ENCODE assay signal across 1 cellular context in genomic region chr3:100562224-100562857, GRCh38.
TF ChIP-seq lines count a peak whose summit lies in the region.

No MANE protein-coding gene starts in this region.

TF ChIP-seq in HepG2, 621 proteins besides CTCF, POLR2A, EP300 and RAD21 (continued from another document):
- TF ChIP-seq, protein P1, sequence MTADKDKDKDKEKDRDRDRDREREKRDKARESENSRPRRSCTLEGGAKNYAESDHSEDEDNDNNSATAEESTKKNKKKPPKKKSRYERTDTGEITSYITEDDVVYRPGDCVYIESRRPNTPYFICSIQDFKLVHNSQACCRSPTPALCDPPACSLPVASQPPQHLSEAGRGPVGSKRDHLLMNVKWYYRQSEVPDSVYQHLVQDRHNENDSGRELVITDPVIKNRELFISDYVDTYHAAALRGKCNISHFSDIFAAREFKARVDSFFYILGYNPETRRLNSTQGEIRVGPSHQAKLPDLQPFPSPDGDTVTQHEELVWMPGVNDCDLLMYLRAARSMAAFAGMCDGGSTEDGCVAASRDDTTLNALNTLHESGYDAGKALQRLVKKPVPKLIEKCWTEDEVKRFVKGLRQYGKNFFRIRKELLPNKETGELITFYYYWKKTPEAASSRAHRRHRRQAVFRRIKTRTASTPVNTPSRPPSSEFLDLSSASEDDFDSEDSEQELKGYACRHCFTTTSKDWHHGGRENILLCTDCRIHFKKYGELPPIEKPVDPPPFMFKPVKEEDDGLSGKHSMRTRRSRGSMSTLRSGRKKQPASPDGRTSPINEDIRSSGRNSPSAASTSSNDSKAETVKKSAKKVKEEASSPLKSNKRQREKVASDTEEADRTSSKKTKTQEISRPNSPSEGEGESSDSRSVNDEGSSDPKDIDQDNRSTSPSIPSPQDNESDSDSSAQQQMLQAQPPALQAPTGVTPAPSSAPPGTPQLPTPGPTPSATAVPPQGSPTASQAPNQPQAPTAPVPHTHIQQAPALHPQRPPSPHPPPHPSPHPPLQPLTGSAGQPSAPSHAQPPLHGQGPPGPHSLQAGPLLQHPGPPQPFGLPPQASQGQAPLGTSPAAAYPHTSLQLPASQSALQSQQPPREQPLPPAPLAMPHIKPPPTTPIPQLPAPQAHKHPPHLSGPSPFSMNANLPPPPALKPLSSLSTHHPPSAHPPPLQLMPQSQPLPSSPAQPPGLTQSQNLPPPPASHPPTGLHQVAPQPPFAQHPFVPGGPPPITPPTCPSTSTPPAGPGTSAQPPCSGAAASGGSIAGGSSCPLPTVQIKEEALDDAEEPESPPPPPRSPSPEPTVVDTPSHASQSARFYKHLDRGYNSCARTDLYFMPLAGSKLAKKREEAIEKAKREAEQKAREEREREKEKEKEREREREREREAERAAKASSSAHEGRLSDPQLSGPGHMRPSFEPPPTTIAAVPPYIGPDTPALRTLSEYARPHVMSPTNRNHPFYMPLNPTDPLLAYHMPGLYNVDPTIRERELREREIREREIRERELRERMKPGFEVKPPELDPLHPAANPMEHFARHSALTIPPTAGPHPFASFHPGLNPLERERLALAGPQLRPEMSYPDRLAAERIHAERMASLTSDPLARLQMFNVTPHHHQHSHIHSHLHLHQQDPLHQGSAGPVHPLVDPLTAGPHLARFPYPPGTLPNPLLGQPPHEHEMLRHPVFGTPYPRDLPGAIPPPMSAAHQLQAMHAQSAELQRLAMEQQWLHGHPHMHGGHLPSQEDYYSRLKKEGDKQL (CRISPR knock-in tag; IDR thresholded peaks at IDR 0.05; ENCODE audit: low read depth), result no peak
- TF ChIP-seq ZNF12 (CRISPR knock-in tag; IDR thresholded peaks at IDR 0.05), result no peak
- TF ChIP-seq DMAP1 (CRISPR knock-in tag; IDR thresholded peaks at IDR 0.05), result no peak
- TF ChIP-seq MLLT10 (CRISPR knock-in tag; IDR thresholded peaks at IDR 0.05), result no peak
- TF ChIP-seq GATA4 (IDR thresholded peaks at IDR 0.05; ENCODE audit: borderline replicate concordance, low read depth), result no peak
- TF ChIP-seq ZNF646 (CRISPR knock-in tag; IDR thresholded peaks at IDR 0.05), result no peak
- TF ChIP-seq POGK (CRISPR knock-in tag; conservative IDR thresholded peaks at IDR 0.05), result no peak
- no peak for TF ChIP-seq POLR2AphosphoS2 (IDR thresholded peaks at IDR 0.05; ENCODE audit: low read depth, low read length)
- TF ChIP-seq, protein P2, sequence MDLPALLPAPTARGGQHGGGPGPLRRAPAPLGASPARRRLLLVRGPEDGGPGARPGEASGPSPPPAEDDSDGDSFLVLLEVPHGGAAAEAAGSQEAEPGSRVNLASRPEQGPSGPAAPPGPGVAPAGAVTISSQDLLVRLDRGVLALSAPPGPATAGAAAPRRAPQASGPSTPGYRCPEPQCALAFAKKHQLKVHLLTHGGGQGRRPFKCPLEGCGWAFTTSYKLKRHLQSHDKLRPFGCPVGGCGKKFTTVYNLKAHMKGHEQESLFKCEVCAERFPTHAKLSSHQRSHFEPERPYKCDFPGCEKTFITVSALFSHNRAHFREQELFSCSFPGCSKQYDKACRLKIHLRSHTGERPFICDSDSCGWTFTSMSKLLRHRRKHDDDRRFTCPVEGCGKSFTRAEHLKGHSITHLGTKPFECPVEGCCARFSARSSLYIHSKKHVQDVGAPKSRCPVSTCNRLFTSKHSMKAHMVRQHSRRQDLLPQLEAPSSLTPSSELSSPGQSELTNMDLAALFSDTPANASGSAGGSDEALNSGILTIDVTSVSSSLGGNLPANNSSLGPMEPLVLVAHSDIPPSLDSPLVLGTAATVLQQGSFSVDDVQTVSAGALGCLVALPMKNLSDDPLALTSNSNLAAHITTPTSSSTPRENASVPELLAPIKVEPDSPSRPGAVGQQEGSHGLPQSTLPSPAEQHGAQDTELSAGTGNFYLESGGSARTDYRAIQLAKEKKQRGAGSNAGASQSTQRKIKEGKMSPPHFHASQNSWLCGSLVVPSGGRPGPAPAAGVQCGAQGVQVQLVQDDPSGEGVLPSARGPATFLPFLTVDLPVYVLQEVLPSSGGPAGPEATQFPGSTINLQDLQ (CRISPR knock-in tag; IDR thresholded peaks at IDR 0.05), result no peak
- no peak for TF ChIP-seq RXRA (CRISPR knock-in tag; IDR thresholded peaks at IDR 0.05)
- TF ChIP-seq NFYB (CRISPR knock-in tag; IDR thresholded peaks at IDR 0.05), result no peak
- TF ChIP-seq EED (CRISPR knock-in tag; IDR thresholded peaks at IDR 0.05), result no peak
- no peak for TF ChIP-seq KDM5B (CRISPR knock-in tag; IDR thresholded peaks at IDR 0.05; ENCODE audit: borderline replicate concordance)
- no peak for TF ChIP-seq ZNF431 (CRISPR knock-in tag; IDR thresholded peaks at IDR 0.05; ENCODE audit: borderline replicate concordance, low read depth)
